In the genomic region with DNA sequence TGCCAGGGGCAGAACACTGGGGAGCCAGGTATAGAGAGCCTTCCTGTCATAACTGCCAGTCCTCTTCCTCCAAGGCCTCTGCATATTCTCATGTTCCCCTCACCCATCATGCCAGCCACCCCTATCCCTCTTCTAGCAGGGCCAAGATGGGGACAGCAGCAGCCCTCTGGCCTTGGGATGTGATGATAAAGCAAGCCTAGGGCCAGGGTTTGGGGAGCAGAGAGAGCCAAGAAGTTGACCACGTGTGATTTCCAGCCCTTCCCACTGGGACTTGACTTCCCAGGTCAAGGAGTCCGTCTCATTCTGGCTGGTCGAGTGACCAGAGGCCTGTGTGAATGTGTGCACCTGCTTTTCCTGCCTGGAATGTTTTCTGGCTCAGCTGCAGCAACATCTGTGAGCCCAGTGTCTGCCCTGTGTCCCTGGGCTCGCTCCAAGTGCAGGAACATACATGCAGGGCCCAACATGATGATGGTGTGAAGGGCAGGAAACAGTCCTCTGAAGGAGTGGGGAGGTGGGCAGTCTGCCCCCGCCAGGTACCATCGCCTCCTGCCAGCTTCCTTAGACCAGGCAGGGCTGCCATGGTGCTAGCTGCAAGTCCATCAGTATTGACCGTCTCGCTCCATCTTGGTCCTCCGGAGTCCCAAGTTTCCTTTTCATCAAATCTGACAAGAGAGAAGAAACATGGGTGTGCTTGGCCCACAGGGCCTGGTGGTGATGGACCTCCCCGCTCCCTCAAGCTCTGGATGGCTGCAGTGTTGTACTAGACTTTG, we compare ENCODE assay signal across 14 cellular contexts. TPM values are rescaled to one million over a fixed set of nuclear protein-coding genes. Genes with fewer than 3 reads are reported as not detected.
DNase-seq lines count a peak whose midpoint lies in the region; ATAC-seq and TF ChIP-seq lines count a peak whose summit lies in the region.
"Had no signal": no experiment of that assay in that cellular context is flagged by ENCODE, and none has a peak within 500 bp of the region (broad histone marks: within the 10 kb centered on the region; RNA-seq: fewer than 3 reads in every experiment).

No MANE protein-coding gene starts in this region.

- TF ChIP-seq POLR2A in esophagus squamous epithelium (IDR thresholded peaks at IDR 0.05) = no peak

- no peaks in the 10 kb centered on the region for H3K9me3 Mint-ChIP-seq in activated CD4-positive, alpha-beta memory T cell treated with anti-CD3 and anti-CD28 coated beads for 36 hours
- no peaks in the 10 kb centered on the region for H3K9me3 Mint-ChIP-seq in activated CD4-positive, alpha-beta memory T cell treated with anti-CD3 and anti-CD28 coated beads, Interleukin-2, amount 10 ng/mL, durations not matched to agents 7 days and 5 days
- no peaks in the 10 kb centered on the region for H3K9me3 Mint-ChIP-seq in activated naive CD8-positive, alpha-beta T cell treated with anti-CD3 and anti-CD28 coated beads, Interleukin-2, amount 10 ng/mL, durations not matched to agents 7 days and 5 days

- DNase-seq in activated CD4-positive, alpha-beta memory T cell treated with anti-CD3 and anti-CD28 coated beads for 36 hours = no peak
- DNase-seq in activated CD4-positive, alpha-beta memory T cell treated with anti-CD3 and anti-CD28 coated beads, Interleukin-2, amount 10 ng/mL, durations not matched to agents 7 days and 5 days = no peak
- DNase-seq in activated naive CD8-positive, alpha-beta T cell treated with anti-CD3 and anti-CD28 coated beads, Interleukin-2, amount 10 ng/mL, durations not matched to agents 7 days and 5 days = no peak
- peak; percentile 28 for DNase-seq in lung (ENCODE audit: low spot score)
- DNase-seq in substantia nigra (lab: John Stamatoyannopoulos, UW) = no peak
- no peak for DNase-seq in Ammon's horn (ENCODE audit: low spot score)
- no peak for DNase-seq in esophagus squamous epithelium (lab: John Stamatoyannopoulos, UW)
- no peak for DNase-seq in MG63
- DNase-seq: left colon; NCI-H2171 treated with DMSO at 0.1 percent for 48 hours; stimulated activated CD4-positive, alpha-beta T cell treated with anti-CD3 and anti-CD28 coated beads, Interleukin-4, amount 100 ng/mL, for 1 hour; T-helper 9 cell had no signal

- intact Hi-C loops in activated CD4-positive, alpha-beta memory T cell treated with anti-CD3 and anti-CD28 coated beads for 36 hours (cut with micrococcal nuclease) = loop anchor here (1.0 kb wide), 1 partner anchor 14 kb away; no protein-coding TSS in a partner anchor
- intact Hi-C loops in esophagus squamous epithelium (cut with DNase I) = loop anchor here (10.0 kb wide), 1 partner anchor 67 kb away; no protein-coding TSS in a partner anchor

- H3K27me3 ChIP-seq in lung (ENCODE audit: control insufficient read depth, insufficient read depth) (no peaks in the 10 kb centered on the region), esophagus squamous epithelium (no peaks in the 10 kb centered on the region), MG63 (no peaks in the 10 kb centered on the region)

- H3K4me3 Mint-ChIP-seq in activated CD4-positive, alpha-beta memory T cell treated with anti-CD3 and anti-CD28 coated beads for 36 hours = no peak overlapping the region
- no peak overlapping the region for H3K4me3 Mint-ChIP-seq in activated CD4-positive, alpha-beta memory T cell treated with anti-CD3 and anti-CD28 coated beads, Interleukin-2, amount 10 ng/mL, durations not matched to agents 7 days and 5 days
- H3K4me3 Mint-ChIP-seq in activated naive CD8-positive, alpha-beta T cell treated with anti-CD3 and anti-CD28 coated beads, Interleukin-2, amount 10 ng/mL, durations not matched to agents 7 days and 5 days = peak overlapping the region; percentile 41

- H3K36me3 Mint-ChIP-seq in activated CD4-positive, alpha-beta memory T cell treated with anti-CD3 and anti-CD28 coated beads for 36 hours = peaks cover 4% of the 10 kb centered on the region
- H3K36me3 Mint-ChIP-seq in activated CD4-positive, alpha-beta memory T cell treated with anti-CD3 and anti-CD28 coated beads, Interleukin-2, amount 10 ng/mL, durations not matched to agents 7 days and 5 days (ENCODE audit: low read depth) = no peaks in the 10 kb centered on the region
- no peaks in the 10 kb centered on the region for H3K36me3 Mint-ChIP-seq in activated naive CD8-positive, alpha-beta T cell treated with anti-CD3 and anti-CD28 coated beads, Interleukin-2, amount 10 ng/mL, durations not matched to agents 7 days and 5 days

- H3K36me3 ChIP-seq in lung (ENCODE audit: control insufficient read depth in 2 of 2, insufficient read depth in 2 of 2, low read length in 2 of 2) = peaks cover 0 to 33% of the 10 kb centered on the region in 2 donors
- H3K36me3 ChIP-seq in esophagus squamous epithelium = peaks cover 0 to 58% (median 6%) of the 10 kb centered on the region in 3 donors
- no peaks in the 10 kb centered on the region for H3K36me3 ChIP-seq in MG63

- H3K9me3 ChIP-seq in lung (ENCODE audit: control insufficient read depth in 2 of 2, insufficient read depth in 1 of 2, low read length in 1 of 2) = no peaks in the 10 kb centered on the region
- H3K9me3 ChIP-seq in esophagus squamous epithelium = no peaks in the 10 kb centered on the region
- H3K9me3 ChIP-seq in MG63 = no peaks in the 10 kb centered on the region

- WGBS in lung, 2 donors = 83 to 86% methylated on average over 10 of the region's 10 CpGs
- 81 to 87% methylated on average over 5 to 8 of the region's 10 CpGs for WGBS in esophagus squamous epithelium, 2 donors

- H3K27ac Mint-ChIP-seq in activated CD4-positive, alpha-beta memory T cell treated with anti-CD3 and anti-CD28 coated beads for 36 hours = peak overlapping the region; percentile 81
- H3K27ac Mint-ChIP-seq in activated CD4-positive, alpha-beta memory T cell treated with anti-CD3 and anti-CD28 coated beads, Interleukin-2, amount 10 ng/mL, durations not matched to agents 7 days and 5 days = no peak overlapping the region
- H3K27ac Mint-ChIP-seq in activated naive CD8-positive, alpha-beta T cell treated with anti-CD3 and anti-CD28 coated beads, Interleukin-2, amount 10 ng/mL, durations not matched to agents 7 days and 5 days = peak overlapping the region; percentile 80

- H3K4me3 ChIP-seq in lung (no peak overlapping the region), esophagus squamous epithelium (no peak overlapping the region), MG63 (no peak overlapping the region)

- TF ChIP-seq CTCF in lung (IDR thresholded peaks at IDR 0.05; ENCODE audit: control extremely low read depth, extremely low read depth) = no peak
- TF ChIP-seq CTCF in esophagus squamous epithelium (IDR thresholded peaks at IDR 0.05) = no peak

- H3K27ac ChIP-seq in lung (ENCODE audit: low read depth in 1 of 2, low read length in 1 of 2) (peak overlapping the region in 1 of 2 donors; percentile 35), substantia nigra (ENCODE audit: low read depth, low read length, poor library complexity, severe bottlenecking) (peak overlapping the region; percentile 81), esophagus squamous epithelium (peak overlapping the region in 2 of 4 donors; percentile 8 to 39)

- CTCF ChIA-PET in activated CD4-positive, alpha-beta memory T cell treated with anti-CD3 and anti-CD28 coated beads for 36 hours (lab: Charles Lee) = interaction anchor here (0.5 to 7.3 kb wide), 4 partner anchors 12 to 89 kb away, joined by 3 to 158 read pairs (median 12); a partner anchor contains a TSS
- CTCF ChIA-PET in activated CD4-positive, alpha-beta memory T cell treated with anti-CD3 and anti-CD28 coated beads, Interleukin-2, amount 10 ng/mL, durations not matched to agents 7 days and 5 days (lab: Charles Lee) = interaction anchor here (0.8 to 7.4 kb wide), 3 partner anchors 28 to 268 kb away, joined by 3 to 60 read pairs (median 5); no protein-coding TSS in a partner anchor

- peaks cover 31% of the 10 kb centered on the region for H3K4me1 Mint-ChIP-seq in activated CD4-positive, alpha-beta memory T cell treated with anti-CD3 and anti-CD28 coated beads for 36 hours (ENCODE audit: low read depth)
- peaks cover 34% of the 10 kb centered on the region for H3K4me1 Mint-ChIP-seq in activated CD4-positive, alpha-beta memory T cell treated with anti-CD3 and anti-CD28 coated beads, Interleukin-2, amount 10 ng/mL, durations not matched to agents 7 days and 5 days
- H3K4me1 Mint-ChIP-seq in activated naive CD8-positive, alpha-beta T cell treated with anti-CD3 and anti-CD28 coated beads, Interleukin-2, amount 10 ng/mL, durations not matched to agents 7 days and 5 days = peaks cover 39% of the 10 kb centered on the region

- no peaks in the 10 kb centered on the region for H3K27me3 Mint-ChIP-seq in activated CD4-positive, alpha-beta memory T cell treated with anti-CD3 and anti-CD28 coated beads for 36 hours
- H3K27me3 Mint-ChIP-seq in activated CD4-positive, alpha-beta memory T cell treated with anti-CD3 and anti-CD28 coated beads, Interleukin-2, amount 10 ng/mL, durations not matched to agents 7 days and 5 days = no peaks in the 10 kb centered on the region
- H3K27me3 Mint-ChIP-seq in activated naive CD8-positive, alpha-beta T cell treated with anti-CD3 and anti-CD28 coated beads, Interleukin-2, amount 10 ng/mL, durations not matched to agents 7 days and 5 days = no peaks in the 10 kb centered on the region

- POLR2A ChIA-PET in activated CD4-positive, alpha-beta memory T cell treated with anti-CD3 and anti-CD28 coated beads for 36 hours (lab: Charles Lee) = interaction anchor here (1.6 kb wide), 1 partner anchor 14 kb away, joined by 4 read pairs; no protein-coding TSS in a partner anchor
- POLR2A ChIA-PET in activated CD4-positive, alpha-beta memory T cell treated with anti-CD3 and anti-CD28 coated beads, Interleukin-2, amount 10 ng/mL, durations not matched to agents 7 days and 5 days (lab: Charles Lee) = interaction anchor here (0.8 to 3.3 kb wide), 4 partner anchors 14 to 30 kb away, joined by 3 to 17 read pairs (median 4); a partner anchor contains a TSS
- POLR2A ChIA-PET in activated naive CD8-positive, alpha-beta T cell treated with anti-CD3 and anti-CD28 coated beads, Interleukin-2, amount 10 ng/mL, durations not matched to agents 7 days and 5 days (lab: Charles Lee) = interaction anchor here (0.8 to 2.5 kb wide), 6 partner anchors 14 to 72 kb away, joined by 3 to 8 read pairs (median 4); a partner anchor contains a TSS

- peaks cover 0 to 5% of the 10 kb centered on the region in 2 donors for H3K4me1 ChIP-seq in lung (ENCODE audit: control insufficient read depth in 2 of 2, insufficient read depth in 2 of 2, low read length in 2 of 2)
- peaks cover 4 to 29% (median 10%) of the 10 kb centered on the region in 3 donors for H3K4me1 ChIP-seq in esophagus squamous epithelium

- ATAC-seq in activated naive CD8-positive, alpha-beta T cell treated with anti-CD3 and anti-CD28 coated beads, Interleukin-2, amount 10 ng/mL, durations not matched to agents 7 days and 5 days (ENCODE audit: low read depth) = peak; percentile 9
- no peak for ATAC-seq in lung (ENCODE audit: insufficient read depth, low FRiP score)
- ATAC-seq: left colon had no signal

RNA-seq across cellular contexts. Expression of a gene that starts 21.0 kb away (rescaled TPM):
- total RNA-seq in activated CD4-positive, alpha-beta memory T cell treated with anti-CD3 and anti-CD28 coated beads for 36 hours = 1 to 10 TPM; 6.1 TPM
- 1 to 10 TPM; 2.5 to 2.6 TPM for total RNA-seq in activated CD4-positive, alpha-beta memory T cell treated with anti-CD3 and anti-CD28 coated beads, Interleukin-2, amount 10 ng/mL, durations not matched to agents 7 days and 5 days
- total RNA-seq in activated naive CD8-positive, alpha-beta T cell treated with anti-CD3 and anti-CD28 coated beads, Interleukin-2, amount 10 ng/mL, durations not matched to agents 7 days and 5 days = 1 to 10 TPM; 7.0 to 9.0 TPM
- total RNA-seq in lung (10 to 100 TPM; 22.9 to 25.4 TPM), esophagus squamous epithelium (1 to 10 TPM; 1.3 to 5.7 (median 3.0) TPM)
- polyA plus RNA-seq in lung = 10 to 100 TPM; 10.5 to 13.1 TPM
- total RNA-seq in MG63 (2014; rRNA removed; shearing (Covaris generic); ENCODE audit: low replicate concordance) = 2.1 and 2.8 TPM in 2 replicates

RNA-seq across cellular contexts. Expression of a gene that starts 30.4 kb away (rescaled TPM):
- total RNA-seq in activated CD4-positive, alpha-beta memory T cell treated with anti-CD3 and anti-CD28 coated beads for 36 hours = 10 to 100 TPM; 14.6 to 15.9 TPM
- 10 to 100 TPM in 1 of 2 experiments, 1 to 10 TPM in 1; 9.9 to 11.0 TPM for total RNA-seq in activated CD4-positive, alpha-beta memory T cell treated with anti-CD3 and anti-CD28 coated beads, Interleukin-2, amount 10 ng/mL, durations not matched to agents 7 days and 5 days
- 10 to 100 TPM; 15.4 to 17.3 TPM for total RNA-seq in activated naive CD8-positive, alpha-beta T cell treated with anti-CD3 and anti-CD28 coated beads, Interleukin-2, amount 10 ng/mL, durations not matched to agents 7 days and 5 days
- 10 to 100 TPM; 19.5 to 20.4 TPM for total RNA-seq in lung
- 10 to 100 TPM; 10.4 to 10.5 TPM for polyA plus RNA-seq in lung
- total RNA-seq in esophagus squamous epithelium = 10 to 100 TPM in 1 of 4 donors, 1 to 10 TPM in 3; 3.4 to 13.7 (median 8.3) TPM
- total RNA-seq in MG63 (2014; rRNA removed; shearing (Covaris generic); ENCODE audit: low replicate concordance) = 1.1 and 2.5 TPM in 2 replicates

RNA-seq across cellular contexts. Expression of a gene that starts 43.9 kb away (rescaled TPM):
- not detected for total RNA-seq in activated CD4-positive, alpha-beta memory T cell treated with anti-CD3 and anti-CD28 coated beads for 36 hours
- total RNA-seq in activated CD4-positive, alpha-beta memory T cell treated with anti-CD3 and anti-CD28 coated beads, Interleukin-2, amount 10 ng/mL, durations not matched to agents 7 days and 5 days = not detected
- total RNA-seq in activated naive CD8-positive, alpha-beta T cell treated with anti-CD3 and anti-CD28 coated beads, Interleukin-2, amount 10 ng/mL, durations not matched to agents 7 days and 5 days = not detected
- not detected for total RNA-seq in lung
- not detected for polyA plus RNA-seq in lung
- total RNA-seq in esophagus squamous epithelium = not detected
- not detected in 2 replicates for total RNA-seq in MG63 (2014; rRNA removed; shearing (Covaris generic); ENCODE audit: low replicate concordance)
- total RNA-seq: Daoy, dermis microvascular lymphatic vessel endothelial cell, left colon had no signal
